14 cellular contexts compared by ENCODE assay signal in genomic region chr2:214103199-214104001, GRCh38.
DNase-seq lines count a peak whose midpoint lies in the region; ATAC-seq, FAIRE-seq and TF ChIP-seq lines count a peak whose summit lies in the region.
"Had no signal": no experiment of that assay in that cellular context is flagged by ENCODE, and none has a peak within 500 bp of the region (broad histone marks: within the 10 kb centered on the region; RNA-seq: fewer than 3 reads in every experiment).

No MANE protein-coding gene starts in this region.

- FAIRE-seq in endothelial cell of umbilical vein (lab: Jason Lieb, UNC), result no peak
- FAIRE-seq: G401.6, GM19239 had no signal

- TF ChIP-seq EP300 in ovary (IDR thresholded peaks at IDR 0.05), result no peak

- H4K20me1 ChIP-seq in endothelial cell of umbilical vein (replicated peaks; ENCODE audit: control insufficient read depth, extremely low read depth, insufficient read depth, low read length) (no peaks in the 10 kb centered on the region), OCI-LY7 (ENCODE audit: insufficient read depth, low read length) (no peaks in the 10 kb centered on the region)

- dilution Hi-C loops in endothelial cell of umbilical vein (cut with MboI; ENCODE audit: extremely low pct_ligation_motif_present, low sequenced_read_pairs), result no loop called here

- H3K27me3 Mint-ChIP-seq in activated T-cell treated with anti-CD3 and anti-CD28 coated beads, Interleukin-2, amount 50 U/mL, for 72 hours (ENCODE audit: low read depth), result peaks cover 5% of the 10 kb centered on the region
- H3K27me3 Mint-ChIP-seq in naive thymus-derived CD8-positive, alpha-beta T cell, result peaks cover 0 to 7% (median 0%) of the 10 kb centered on the region in 5 donors
- H3K27me3 Mint-ChIP-seq: stimulated activated naive B cell treated with anti-CD40 and anti-IgM and Interleukin-4, amounts not matched to agents 10 μg/mL and 1 μg/mL and 100 μg/mL, for 72 hours; T-cell had no signal

- 22 to 39% (median 30%) methylated on average over 6 of the region's 6 CpGs for WGBS in ovary, 3 donors

- H3K36me3 ChIP-seq in endothelial cell of umbilical vein (ENCODE audit: control insufficient read depth in 2 of 2, extremely low read depth in 1 of 2, insufficient read depth in 2 of 2, low read length in 2 of 2) (no peaks in the 10 kb centered on the region), ovary (no peaks in the 10 kb centered on the region), OCI-LY7 (ENCODE audit: insufficient read depth, low read length) (no peaks in the 10 kb centered on the region)

- H3K9me3 ChIP-seq in endothelial cell of umbilical vein (replicated peaks; ENCODE audit: control insufficient read depth, insufficient read depth, low read length), result no peaks in the 10 kb centered on the region
- no peaks in the 10 kb centered on the region for H3K9me3 ChIP-seq in ovary
- no peaks in the 10 kb centered on the region for H3K9me3 ChIP-seq in OCI-LY7 (ENCODE audit: low read length)

- TF ChIP-seq POLR2A in endothelial cell of umbilical vein (IDR thresholded peaks at IDR 0.05; ENCODE audit: low read depth, low read length) (no peak), ovary (IDR thresholded peaks at IDR 0.05) (no peak)

- no peaks in the 10 kb centered on the region for H3K4me1 Mint-ChIP-seq in activated T-cell treated with anti-CD3 and anti-CD28 coated beads, Interleukin-2, amount 50 U/mL, for 72 hours (ENCODE audit: low read depth)
- H3K4me1 Mint-ChIP-seq in naive thymus-derived CD8-positive, alpha-beta T cell, result peaks cover 0 to 6% (median 4%) of the 10 kb centered on the region in 4 donors
- H3K4me1 Mint-ChIP-seq: stimulated activated naive B cell treated with anti-CD40 and anti-IgM and Interleukin-4, amounts not matched to agents 10 μg/mL and 1 μg/mL and 100 μg/mL, for 72 hours; T-cell had no signal

- H3K9me2 ChIP-seq in OCI-LY7 (ENCODE audit: insufficient read depth, low read length), result no peaks in the 10 kb centered on the region

- POLR2A ChIA-PET in endothelial cell of umbilical vein (lab: Charles Lee) (no interaction called here), OCI-LY7 (lab: Charles Lee) (interaction anchor here (0.9 kb wide), 1 partner anchor 12 kb away, joined by 3 read pairs; no protein-coding TSS in a partner anchor)
- POLR2A ChIA-PET in naive thymus-derived CD8-positive, alpha-beta T cell (lab: Charles Lee), result no interaction called here

- CTCF ChIA-PET in endothelial cell of umbilical vein (lab: Charles Lee) (no interaction called here), OCI-LY7 (lab: Charles Lee; ENCODE audit: unreplicated experiment) (no interaction called here)

- TF ChIP-seq CTCF in endothelial cell of umbilical vein (IDR thresholded peaks at IDR 0.05; ENCODE audit: extremely low read depth in 1 of 2, insufficient read depth in 1 of 2, low read depth in 1 of 2, low read length in 2 of 2), result no peak
- no peak for TF ChIP-seq CTCF in ovary (IDR thresholded peaks at IDR 0.05)
- no peak for TF ChIP-seq CTCF in OCI-LY7 (conservative IDR thresholded peaks at IDR 0.05; ENCODE audit: low read length)

- H3K4me3 ChIP-seq in endothelial cell of umbilical vein (replicated peaks in 1 of 3; ENCODE audit: insufficient read depth in 1 of 3, low read depth in 1 of 3, low read length in 3 of 3) (no peak overlapping the region), skeletal muscle cell (ENCODE audit: low read depth, low read length) (no peak overlapping the region), ovary (no peak overlapping the region), OCI-LY7 (ENCODE audit: low read depth, low read length, poor library complexity, severe bottlenecking) (no peak overlapping the region)
- H3K4me3 ChIP-seq: dorsolateral prefrontal cortex had no signal

- H3K4me1 ChIP-seq in endothelial cell of umbilical vein (ENCODE audit: control insufficient read depth, extremely low read depth, insufficient read depth, low read length), result no peaks in the 10 kb centered on the region
- H3K4me1 ChIP-seq in ovary (ENCODE audit: insufficient read depth), result no peaks in the 10 kb centered on the region
- no peaks in the 10 kb centered on the region for H3K4me1 ChIP-seq in OCI-LY7 (ENCODE audit: insufficient read depth, low read length, poor library complexity, severe bottlenecking)

- H3K36me3 Mint-ChIP-seq in activated T-cell treated with anti-CD3 and anti-CD28 coated beads, Interleukin-2, amount 50 U/mL, for 72 hours (ENCODE audit: insufficient read depth in 2 of 2), result no peaks in the 10 kb centered on the region
- H3K36me3 Mint-ChIP-seq in naive thymus-derived CD8-positive, alpha-beta T cell, result no peaks in the 10 kb centered on the region
- H3K36me3 Mint-ChIP-seq: stimulated activated naive B cell treated with anti-CD40 and anti-IgM and Interleukin-4, amounts not matched to agents 10 μg/mL and 1 μg/mL and 100 μg/mL, for 72 hours; T-cell had no signal

- no peak overlapping the region for H3K27ac ChIP-seq in endothelial cell of umbilical vein (ENCODE audit: insufficient read depth, low read depth, low read length)
- no peak overlapping the region for H3K27ac ChIP-seq in ovary
- H3K27ac ChIP-seq in OCI-LY7 (ENCODE audit: low read depth, low read length, poor library complexity, severe bottlenecking), result no peak overlapping the region
- H3K27ac ChIP-seq: dorsolateral prefrontal cortex had no signal

- no TSS peak for BruUV-seq in endothelial cell of umbilical vein (replicated peaks; lab: Mats Ljungman, UMichigan)
- no TSS peak for BruUV-seq in OCI-LY7 (replicated peaks; lab: Mats Ljungman, UMichigan)

- H2AFZ ChIP-seq in endothelial cell of umbilical vein (ENCODE audit: low read depth, low read length) (no peak overlapping the region), OCI-LY7 (ENCODE audit: low read length) (no peak overlapping the region)

- H3K9ac ChIP-seq in endothelial cell of umbilical vein (replicated peaks; ENCODE audit: extremely low read depth, insufficient read depth, low read length), result no peak overlapping the region

- no peak overlapping the region for H3K4me2 ChIP-seq in endothelial cell of umbilical vein (ENCODE audit: insufficient read depth, low read length)
- no peak overlapping the region for H3K4me2 ChIP-seq in OCI-LY7 (ENCODE audit: low read length)

- H3K9me3 Mint-ChIP-seq in activated T-cell treated with anti-CD3 and anti-CD28 coated beads, Interleukin-2, amount 50 U/mL, for 72 hours, result no peaks in the 10 kb centered on the region
- H3K9me3 Mint-ChIP-seq in naive thymus-derived CD8-positive, alpha-beta T cell, result peaks cover 0 to 9% (median 0%) of the 10 kb centered on the region in 9 donors

- no peaks in the 10 kb centered on the region for H3K79me2 ChIP-seq in endothelial cell of umbilical vein (ENCODE audit: control insufficient read depth, insufficient read depth, low read length)
- H3K79me2 ChIP-seq in OCI-LY7 (ENCODE audit: insufficient read depth, low read depth, low read length), result no peaks in the 10 kb centered on the region

- no peak overlapping the region for H3K4me3 Mint-ChIP-seq in activated T-cell treated with anti-CD3 and anti-CD28 coated beads, Interleukin-2, amount 50 U/mL, for 72 hours
- H3K4me3 Mint-ChIP-seq in naive thymus-derived CD8-positive, alpha-beta T cell, result no peak overlapping the region
- H3K4me3 Mint-ChIP-seq: stimulated activated naive B cell treated with anti-CD40 and anti-IgM and Interleukin-4, amounts not matched to agents 10 μg/mL and 1 μg/mL and 100 μg/mL, for 72 hours; T-cell had no signal

- H3K9me1 ChIP-seq in endothelial cell of umbilical vein (replicated peaks; ENCODE audit: control insufficient read depth, extremely low read depth, insufficient read depth, low read length), result no peaks in the 10 kb centered on the region

- H3K27me3 ChIP-seq in endothelial cell of umbilical vein (ENCODE audit: control insufficient read depth in 2 of 2, insufficient read depth in 2 of 2, low read length in 2 of 2) (no peaks in the 10 kb centered on the region), ovary (no peaks in the 10 kb centered on the region)
- H3K27me3 ChIP-seq: dorsolateral prefrontal cortex had no signal

- peak; percentile 4 for DNase-seq in HT1080 (ENCODE audit: low read depth)
- peak; percentile 79 for DNase-seq in NCI-H510A (lab: John Stamatoyannopoulos, UW)
- DNase-seq in endothelial cell of umbilical vein (ENCODE audit: low read depth, low spot score), result peak; percentile 35
- peak; percentile 18 for DNase-seq in skeletal muscle cell (ENCODE audit: low read depth)
- no peak for DNase-seq in activated T-cell treated with anti-CD3 and anti-CD28 coated beads, Interleukin-2, amount 50 U/mL, for 72 hours
- DNase-seq in naive thymus-derived CD8-positive, alpha-beta T cell, result no peak
- no peak for DNase-seq in ovary
- DNase-seq in OCI-LY7 (ENCODE audit: low spot score), result no peak
- DNase-seq: activated T-cell treated with anti-CD3 and anti-CD28 coated beads, Interleukin-2, amount 50 U/mL, for 48 hours; dorsolateral prefrontal cortex; stimulated activated naive B cell treated with anti-CD40 and anti-IgM and Interleukin-4, amounts not matched to agents 10 μg/mL and 1 μg/mL and 100 μg/mL, for 72 hours; T-cell had no signal

- ATAC-seq in activated T-cell treated with anti-CD3 and anti-CD28 coated beads, Interleukin-2, amount 50 U/mL, for 72 hours (replicated peaks in 1 of 2), result no peak
- no peak for ATAC-seq in naive thymus-derived CD8-positive, alpha-beta T cell
- ATAC-seq: T-cell had no signal

- no peak overlapping the region for H3K27ac Mint-ChIP-seq in activated T-cell treated with anti-CD3 and anti-CD28 coated beads, Interleukin-2, amount 50 U/mL, for 72 hours
- peak overlapping the region in 1 of 10 donors; percentile 30 for H3K27ac Mint-ChIP-seq in naive thymus-derived CD8-positive, alpha-beta T cell
- H3K27ac Mint-ChIP-seq: stimulated activated naive B cell treated with anti-CD40 and anti-IgM and Interleukin-4, amounts not matched to agents 10 μg/mL and 1 μg/mL and 100 μg/mL, for 72 hours; T-cell had no signal

- intact Hi-C loops in endothelial cell of umbilical vein (cut with micrococcal nuclease) (no loop called here), ovary (cut with DNase I) (no loop called here), OCI-LY7 (cut with micrococcal nuclease; ENCODE audit: unreplicated experiment) (no loop called here)

TF ChIP-seq in endothelial cell of umbilical vein, 7 proteins besides CTCF, POLR2A, EP300 and RAD21:
- TF ChIP-seq POLR2AphosphoS5 (IDR thresholded peaks at IDR 0.05; ENCODE audit: insufficient read depth, low read depth, low read length) (no peak), FOS (IDR thresholded peaks at IDR 0.05; ENCODE audit: borderline replicate concordance, insufficient read depth, low read length) (no peak), JUN (IDR thresholded peaks at IDR 0.05; ENCODE audit: borderline replicate concordance, insufficient read depth, insufficient read length, low read depth) (no peak), MAX (IDR thresholded peaks at IDR 0.05; ENCODE audit: insufficient read depth, insufficient read length) (no peak)

Comparison
In these comparisons a context has a peak if more than half of its experiments do, and no peak if none do; other contexts are left out.
1. DNase-seq: peak in HT1080 (single experiment), NCI-H510A (single experiment), endothelial cell of umbilical vein (single experiment) and skeletal muscle cell (single experiment); none in activated T-cell treated with anti-CD3 and anti-CD28 coated beads, Interleukin-2, amount 50 U/mL, for 72 hours (0 of 2), naive thymus-derived CD8-positive, alpha-beta T cell (0 of 10), ovary (0 of 5) and OCI-LY7 (single experiment).